ENCODE assay signal across 1 cellular context in genomic region chr20:53903652-53903987, GRCh38.
TF ChIP-seq lines count a peak whose summit lies in the region.

No MANE protein-coding gene starts in this region.

TF ChIP-seq in GM23338, 12 proteins besides CTCF, POLR2A, EP300 and RAD21 (continued from another document):
- TF ChIP-seq ZNF462 (CRISPR knock-in tag; IDR thresholded peaks at IDR 0.05), result no peak
- no peak for TF ChIP-seq REST (IDR thresholded peaks at IDR 0.05; ENCODE audit: unreplicated experiment)
- TF ChIP-seq STAT1 (IDR thresholded peaks at IDR 0.05; ENCODE audit: unreplicated experiment), result no peak
- no peak for TF ChIP-seq ZNF114 (CRISPR knock-in tag; IDR thresholded peaks at IDR 0.05)
- TF ChIP-seq EZH2phosphoT487 (IDR thresholded peaks at IDR 0.05; ENCODE audit: unreplicated experiment), result no peak
- no peak for TF ChIP-seq POLR2AphosphoS5 (IDR thresholded peaks at IDR 0.05; ENCODE audit: low read depth)
